ENCODE assay signal across 7 cellular contexts in the genomic region with DNA sequence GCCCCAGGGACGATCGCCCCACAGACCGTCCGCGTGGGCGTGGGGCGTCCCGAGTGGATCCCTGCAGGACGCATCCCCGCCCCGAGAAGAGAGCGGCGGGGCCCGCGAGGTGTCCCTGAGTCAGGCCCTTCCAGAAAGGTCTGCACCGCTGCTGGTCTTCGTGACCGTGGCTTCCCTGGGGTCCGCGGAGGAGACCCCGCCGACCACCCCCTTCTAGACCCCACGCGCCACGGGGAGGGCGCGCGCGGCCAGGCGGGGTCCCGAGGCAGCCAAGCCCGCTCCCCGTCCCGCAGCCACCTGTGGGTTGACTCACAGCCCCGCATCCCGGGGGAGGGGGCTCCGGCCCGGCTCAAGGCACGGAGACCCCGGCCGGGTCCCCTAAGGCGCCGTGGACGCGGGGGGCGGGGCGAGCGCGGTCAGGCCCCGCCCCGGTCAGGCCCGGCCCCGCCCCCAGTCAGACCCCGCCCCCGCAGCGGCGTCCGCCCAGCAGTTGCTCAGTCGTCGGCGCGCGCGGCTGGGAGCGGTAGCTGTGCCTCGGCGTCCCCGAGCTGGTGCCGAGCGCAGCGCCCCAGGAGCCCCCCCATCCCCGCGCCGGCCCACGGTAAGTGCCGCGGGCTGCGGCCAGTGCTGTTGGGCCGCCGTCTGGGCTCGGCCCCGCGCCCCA. TPM values are rescaled to one million over a fixed set of nuclear protein-coding genes. Genes with fewer than 3 reads are reported as not detected.
DNase-seq lines count a peak whose midpoint lies in the region; TF ChIP-seq lines count a peak whose summit lies in the region.

A gene with protein sequence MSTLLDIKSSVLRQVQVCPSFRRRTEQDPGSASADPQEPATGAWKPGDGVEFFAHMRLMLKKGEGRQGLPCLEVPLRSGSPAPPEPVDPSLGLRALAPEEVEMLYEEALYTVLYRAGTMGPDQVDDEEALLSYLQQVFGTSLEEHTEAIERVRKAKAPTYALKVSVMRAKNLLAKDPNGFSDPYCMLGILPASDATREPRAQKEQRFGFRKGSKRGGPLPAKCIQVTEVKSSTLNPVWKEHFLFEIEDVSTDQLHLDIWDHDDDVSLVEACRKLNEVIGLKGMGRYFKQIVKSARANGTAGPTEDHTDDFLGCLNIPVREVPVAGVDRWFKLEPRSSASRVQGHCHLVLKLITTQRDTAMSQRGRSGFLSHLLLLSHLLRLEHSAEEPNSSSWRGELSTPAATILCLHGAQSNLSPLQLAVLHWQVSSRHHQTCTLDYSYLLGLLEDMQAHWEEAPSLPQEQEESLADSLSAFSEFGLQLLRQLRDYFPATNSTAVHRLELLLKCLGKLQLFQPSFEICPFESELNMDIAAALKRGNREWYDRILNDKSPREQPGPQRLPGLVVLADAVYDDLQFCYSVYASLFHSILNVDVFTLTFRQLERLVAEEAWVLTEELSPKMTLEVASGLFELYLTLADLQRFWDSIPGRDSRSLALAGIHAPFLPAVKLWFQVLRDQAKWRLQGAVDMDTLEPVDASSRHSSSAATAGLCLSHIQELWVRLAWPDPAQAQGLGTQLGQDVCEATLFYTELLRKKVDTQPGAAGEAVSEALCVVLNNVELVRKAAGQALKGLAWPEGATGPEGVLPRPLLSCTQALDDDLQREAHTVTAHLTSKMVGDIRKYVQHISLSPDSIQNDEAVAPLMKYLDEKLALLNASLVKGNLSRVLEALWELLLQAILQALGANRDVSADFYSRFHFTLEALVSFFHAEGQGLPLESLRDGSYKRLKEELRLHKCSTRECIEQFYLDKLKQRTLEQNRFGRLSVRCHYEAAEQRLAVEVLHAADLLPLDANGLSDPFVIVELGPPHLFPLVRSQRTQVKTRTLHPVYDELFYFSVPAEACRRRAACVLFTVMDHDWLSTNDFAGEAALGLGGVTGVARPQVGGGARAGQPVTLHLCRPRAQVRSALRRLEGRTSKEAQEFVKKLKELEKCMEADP (plus strand): TSS at position 497 of the 664 bp plus-strand sequence. CDS start 4,905 bp downstream, outside the sequence.

- H3K9me3 Mint-ChIP-seq in type B pancreatic cell = no peaks in the 10 kb centered on the region

- CTCF ChIA-PET in HEK293 (lab: Yijun Ruan, JAX) = no interaction called here

- no peak within 1 kb of the TSS for H3K27ac ChIP-seq in HEK293 (ENCODE audit: extremely low read depth, low read depth, low read length)
- no peak within 1 kb of the TSS for H3K27ac ChIP-seq in WERI-Rb-1

- peaks cover 47% of the 10 kb centered on the region for H3K27me3 Mint-ChIP-seq in type B pancreatic cell

- H3K4me1 Mint-ChIP-seq in type B pancreatic cell (ENCODE audit: unreplicated experiment) = no peaks in the 10 kb centered on the region

- no peaks in the 10 kb centered on the region for H3K9me3 ChIP-seq in HEK293 (ENCODE audit: control insufficient read depth, insufficient read depth, low read depth, low read length)
- peaks cover 9% of the 10 kb centered on the region for H3K9me3 ChIP-seq in WERI-Rb-1 (ENCODE audit: severe bottlenecking)

- POLR2A ChIA-PET in HEK293 (lab: Yijun Ruan, JAX) = interaction anchor here (1.3 to 1.4 kb wide), 2 partner anchors 10 to 24 kb away, joined by 3 to 9 read pairs; no protein-coding TSS in a partner anchor

- peak within 1 kb of the TSS; percentile 41 for H3K27ac Mint-ChIP-seq in type B pancreatic cell

- H3K36me3 Mint-ChIP-seq in type B pancreatic cell = no peaks in the 10 kb centered on the region

- peaks cover 2% of the 10 kb centered on the region; the same call in 1 of the 2 replicates for H3K4me1 ChIP-seq in HEK293 (ENCODE audit: control insufficient read depth, insufficient read depth, low read length)

- H3K27me3 ChIP-seq in WERI-Rb-1 (ENCODE audit: insufficient read depth, low read depth, severe bottlenecking) = peaks cover 70% of the 10 kb centered on the region

- peak within 1 kb of the TSS; percentile 14 for H3K4me3 ChIP-seq in HEK293 (ENCODE audit: low read depth, low read length)
- peak within 1 kb of the TSS; percentile 28; the same call in 1 of the 2 replicates for H3K4me3 ChIP-seq in WERI-Rb-1 (ENCODE audit: low read depth, low read length)

- no peak for TF ChIP-seq CTCF in HEK293 (tag by site-specific recombination; IDR thresholded peaks at IDR 0.05)
- no peak for TF ChIP-seq CTCF in WERI-Rb-1 (IDR thresholded peaks at IDR 0.05; ENCODE audit: low read depth, low read length)
- no peak for TF ChIP-seq CTCF in type B pancreatic cell (conservative IDR thresholded peaks at IDR 0.05)

- DNase-seq in WERI-Rb-1 (no peak), ecto neural progenitor cell (ENCODE audit: low spot score) (peak; percentile 84), midbrain (lab: John Stamatoyannopoulos, UW) (peak; percentile 3), type B pancreatic cell (ENCODE audit: extremely low spot score, unreplicated experiment) (no peak), NCI-H1048 (lab: John Stamatoyannopoulos, UW) (no peak), NCI-H446 (lab: John Stamatoyannopoulos, UW) (no peak)

- H3K4me3 Mint-ChIP-seq in type B pancreatic cell = peak within 1 kb of the TSS; percentile 75

- no peaks in the 10 kb centered on the region for H3K36me3 ChIP-seq in HEK293 (ENCODE audit: control insufficient read depth in 2 of 2, insufficient read depth in 1 of 2, low read length in 2 of 2)
- H3K36me3 ChIP-seq in WERI-Rb-1 = no peaks in the 10 kb centered on the region

TF ChIP-seq in HEK293, 187 proteins besides CTCF, POLR2A, EP300 and RAD21:
- TF ChIP-seq KLF10 (tag by site-specific recombination; IDR thresholded peaks at IDR 0.05) = peak; percentile 26; the same call in 1 of the 2 replicates
- TF ChIP-seq GLIS2 (tag by site-specific recombination; IDR thresholded peaks at IDR 0.05) = 0 out of 2 replicates have a peak, but pooled peaks have one; percentile 16
- TF ChIP-seq ZNF837 (tag by site-specific recombination; IDR thresholded peaks at IDR 0.05) = no peak
- TF ChIP-seq, protein P1, sequence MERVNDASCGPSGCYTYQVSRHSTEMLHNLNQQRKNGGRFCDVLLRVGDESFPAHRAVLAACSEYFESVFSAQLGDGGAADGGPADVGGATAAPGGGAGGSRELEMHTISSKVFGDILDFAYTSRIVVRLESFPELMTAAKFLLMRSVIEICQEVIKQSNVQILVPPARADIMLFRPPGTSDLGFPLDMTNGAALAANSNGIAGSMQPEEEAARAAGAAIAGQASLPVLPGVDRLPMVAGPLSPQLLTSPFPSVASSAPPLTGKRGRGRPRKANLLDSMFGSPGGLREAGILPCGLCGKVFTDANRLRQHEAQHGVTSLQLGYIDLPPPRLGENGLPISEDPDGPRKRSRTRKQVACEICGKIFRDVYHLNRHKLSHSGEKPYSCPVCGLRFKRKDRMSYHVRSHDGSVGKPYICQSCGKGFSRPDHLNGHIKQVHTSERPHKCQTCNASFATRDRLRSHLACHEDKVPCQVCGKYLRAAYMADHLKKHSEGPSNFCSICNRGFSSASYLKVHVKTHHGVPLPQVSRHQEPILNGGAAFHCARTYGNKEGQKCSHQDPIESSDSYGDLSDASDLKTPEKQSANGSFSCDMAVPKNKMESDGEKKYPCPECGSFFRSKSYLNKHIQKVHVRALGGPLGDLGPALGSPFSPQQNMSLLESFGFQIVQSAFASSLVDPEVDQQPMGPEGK (tag by site-specific recombination; IDR thresholded peaks at IDR 0.05) = peak; percentile 26; the same call in 1 of the 2 replicates
- no peak for TF ChIP-seq ZNF670 (tag by site-specific recombination; IDR thresholded peaks at IDR 0.05; ENCODE audit: low read depth)
- peak; percentile 15; the same call in 1 of the 2 replicates for TF ChIP-seq OSR2 (tag by site-specific recombination; IDR thresholded peaks at IDR 0.05)
- TF ChIP-seq KLF8 (tag by site-specific recombination; IDR thresholded peaks at IDR 0.05) = peak; percentile 11; the same call in 1 of the 2 replicates

RNA-seq across cellular contexts. Expression of the gene that starts here (rescaled TPM):
- total RNA-seq in type B pancreatic cell (ENCODE audit: low replicate concordance) = 5.0 and 6.9 TPM in 2 replicates

Comparison
In these comparisons a context has a peak if more than half of its experiments do, and no peak if none do; other contexts are left out.
1. DNase-seq: peak in ecto neural progenitor cell (single experiment) and midbrain (single experiment); none in WERI-Rb-1 (single experiment), type B pancreatic cell (single experiment), NCI-H1048 (single experiment) and NCI-H446 (0 of 2).